Comparison of ENCODE assay signal across 1 cellular context in genomic region chr17:77125432-77125901, GRCh38.
A peak's percentile ranks its signal among the peaks of the same experiment; 100 is the strongest.
TF ChIP-seq lines count a peak whose summit lies in the region.

No MANE protein-coding gene starts in this region.

TF ChIP-seq in SK-N-SH treated with all-trans-retinoic acid at 6 μM for 48 hours, 23 proteins besides CTCF, POLR2A, EP300 and RAD21 (continued from another document):
- TF ChIP-seq POU6F1 (CRISPR knock-in tag; IDR thresholded peaks at IDR 0.05; ENCODE audit: borderline replicate concordance, low read depth) (no peak), ESRRG (CRISPR knock-in tag; IDR thresholded peaks at IDR 0.05) (no peak), ZNF70 (CRISPR knock-in tag; IDR thresholded peaks at IDR 0.05) (no peak), RARB (CRISPR knock-in tag; IDR thresholded peaks at IDR 0.05) (no peak), SNAI2 (CRISPR knock-in tag; IDR thresholded peaks at IDR 0.05) (peak; percentile 97), ZNF565 (CRISPR knock-in tag; conservative IDR thresholded peaks at IDR 0.05; ENCODE audit: low read depth) (no peak), OSR1 (CRISPR knock-in tag; IDR thresholded peaks at IDR 0.05) (peak; percentile 82; the same call in 1 of the 2 replicates), ARNTL (CRISPR knock-in tag; IDR thresholded peaks at IDR 0.05; ENCODE audit: borderline replicate concordance, low read depth) (no peak), CREB5 (CRISPR knock-in tag; IDR thresholded peaks at IDR 0.05; ENCODE audit: low read depth) (peak; percentile 65; the same call in 1 of the 2 replicates), ZC3H10 (CRISPR knock-in tag; IDR thresholded peaks at IDR 0.05) (peak; percentile 6; the same call in 1 of the 2 replicates), TOX (CRISPR knock-in tag; IDR thresholded peaks at IDR 0.05; ENCODE audit: borderline replicate concordance) (no peak)
- TF ChIP-seq, protein P1, sequence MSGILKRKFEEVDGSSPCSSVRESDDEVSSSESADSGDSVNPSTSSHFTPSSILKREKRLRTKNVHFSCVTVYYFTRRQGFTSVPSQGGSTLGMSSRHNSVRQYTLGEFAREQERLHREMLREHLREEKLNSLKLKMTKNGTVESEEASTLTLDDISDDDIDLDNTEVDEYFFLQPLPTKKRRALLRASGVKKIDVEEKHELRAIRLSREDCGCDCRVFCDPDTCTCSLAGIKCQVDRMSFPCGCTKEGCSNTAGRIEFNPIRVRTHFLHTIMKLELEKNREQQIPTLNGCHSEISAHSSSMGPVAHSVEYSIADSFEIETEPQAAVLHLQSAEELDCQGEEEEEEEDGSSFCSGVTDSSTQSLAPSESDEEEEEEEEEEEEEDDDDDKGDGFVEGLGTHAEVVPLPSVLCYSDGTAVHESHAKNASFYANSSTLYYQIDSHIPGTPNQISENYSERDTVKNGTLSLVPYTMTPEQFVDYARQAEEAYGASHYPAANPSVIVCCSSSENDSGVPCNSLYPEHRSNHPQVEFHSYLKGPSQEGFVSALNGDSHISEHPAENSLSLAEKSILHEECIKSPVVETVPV (CRISPR knock-in tag; IDR thresholded peaks at IDR 0.05): no peak
